In the genomic region with DNA sequence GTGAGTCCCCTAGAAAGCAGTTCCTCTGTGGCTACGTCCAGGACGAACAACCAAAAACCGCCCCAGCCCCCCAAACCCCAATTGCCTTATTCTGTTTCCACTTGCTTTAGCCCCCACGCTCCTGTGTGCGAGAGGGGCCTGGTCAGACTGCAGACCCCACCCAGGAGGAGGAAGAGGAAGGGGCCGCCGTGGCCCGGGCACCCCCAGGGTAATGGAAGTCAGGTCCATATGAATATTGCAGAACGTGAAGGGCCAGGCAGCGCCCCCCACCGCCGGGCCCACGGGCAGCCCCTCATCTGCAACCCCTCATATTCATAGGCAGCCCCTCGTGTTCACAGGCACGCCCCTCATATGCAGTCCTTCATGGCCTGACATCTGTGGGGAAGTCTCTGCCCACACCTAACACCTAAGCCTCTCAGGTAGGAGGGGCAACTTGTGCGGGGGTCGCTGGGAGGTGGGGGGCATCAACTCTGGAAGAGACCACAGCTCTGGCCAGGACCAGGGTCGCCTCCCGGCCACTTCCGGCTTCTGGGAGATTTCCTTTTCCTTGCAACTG, we compare ENCODE assay signal across 10 cellular contexts. TPM values are rescaled to one million over a fixed set of nuclear protein-coding genes. Genes with fewer than 3 reads are reported as not detected.
DNase-seq lines count a peak whose midpoint lies in the region; ATAC-seq and TF ChIP-seq lines count a peak whose summit lies in the region.
"Had no signal": no experiment of that assay in that cellular context is flagged by ENCODE, and none has a peak within 500 bp of the region (broad histone marks: within the 10 kb centered on the region; RNA-seq: fewer than 3 reads in every experiment).

No MANE protein-coding gene starts in this region.

- intact Hi-C loops in Calu3 (cut with micrococcal nuclease; ENCODE audit: unreplicated experiment) = no loop called here

- H3K4me3 ChIP-seq in Peyer's patch = peak overlapping the region in 3 of 4 donors; percentile 46 to 48 (median 48)
- peak overlapping the region in 2 of 4 experiments; percentile 26 to 52 for H3K4me3 ChIP-seq in fibroblast of lung (replicated peaks in 1 of 4; ENCODE audit: control extremely low read depth in 1 of 4, insufficient read depth in 1 of 4, low read depth in 3 of 4, low read length in 4 of 4)

- H3K9me3 Mint-ChIP-seq in Calu3 (ENCODE audit: low read depth, unreplicated experiment) (peaks cover 7% of the 10 kb centered on the region), progenitor cell of endocrine pancreas (ENCODE audit: low read depth) (no peaks in the 10 kb centered on the region)

- peaks cover 0 to 14% (median 0%) of the 10 kb centered on the region in 4 donors for H3K4me1 ChIP-seq in Peyer's patch
- H3K4me1 ChIP-seq in fibroblast of lung (ENCODE audit: control insufficient read depth, extremely low read depth, insufficient read depth, low read length) = no peaks in the 10 kb centered on the region

- ATAC-seq in HG02571 (IDR thresholded peaks at IDR 0.05; ENCODE audit: unreplicated experiment) = no peak

- H3K4me2 ChIP-seq in fibroblast of lung (ENCODE audit: extremely low read depth, insufficient read depth, low read length) = peak overlapping the region; percentile 8

- H2AFZ ChIP-seq in fibroblast of lung (ENCODE audit: low read length) = no peak overlapping the region

- H3K27me3 ChIP-seq in Peyer's patch = peaks cover 0 to 18% of the 10 kb centered on the region in 2 donors
- H3K27me3 ChIP-seq in fibroblast of lung (ENCODE audit: control insufficient read depth, insufficient read depth, low read length) = peaks cover 10% of the 10 kb centered on the region

- H3K79me2 ChIP-seq in fibroblast of lung (ENCODE audit: control insufficient read depth, insufficient read depth, low read length) = no peaks in the 10 kb centered on the region

- CTCF ChIA-PET in Calu3 (lab: Charles Lee) = no interaction called here

- H3K27ac ChIP-seq in Peyer's patch = no peak overlapping the region
- H3K27ac ChIP-seq in fibroblast of lung (ENCODE audit: insufficient read depth, low read length) = no peak overlapping the region

- no TSS peak for BruUV-seq in Calu3 (replicated peaks; lab: Mats Ljungman, UMichigan)

- peaks cover 7% of the 10 kb centered on the region for H3K36me3 Mint-ChIP-seq in Calu3 (ENCODE audit: insufficient read depth, unreplicated experiment)
- H3K36me3 Mint-ChIP-seq in progenitor cell of endocrine pancreas (ENCODE audit: insufficient read depth) = no peaks in the 10 kb centered on the region

- no peaks in the 10 kb centered on the region for H4K20me1 ChIP-seq in fibroblast of lung (ENCODE audit: control insufficient read depth, extremely low read depth, insufficient read depth, low read length)

- H3K9me3 ChIP-seq in Peyer's patch (no peaks in the 10 kb centered on the region), fibroblast of lung (ENCODE audit: control insufficient read depth, insufficient read depth, low read depth, low read length) (no peaks in the 10 kb centered on the region)

- no peaks in the 10 kb centered on the region for H3K36me3 ChIP-seq in Peyer's patch
- H3K36me3 ChIP-seq in fibroblast of lung (ENCODE audit: control insufficient read depth, insufficient read depth, low read length) = no peaks in the 10 kb centered on the region

- TF ChIP-seq POLR2A in Peyer's patch (IDR thresholded peaks at IDR 0.05) = no peak

- no peak overlapping the region for H3K27ac Mint-ChIP-seq in Calu3 (ENCODE audit: unreplicated experiment)
- H3K27ac Mint-ChIP-seq in progenitor cell of endocrine pancreas = no peak overlapping the region

- H3K4me1 Mint-ChIP-seq in Calu3 (ENCODE audit: low read depth, unreplicated experiment) (no peaks in the 10 kb centered on the region), progenitor cell of endocrine pancreas (ENCODE audit: low read depth) (no peaks in the 10 kb centered on the region)

- H3K27me3 Mint-ChIP-seq in Calu3 (ENCODE audit: unreplicated experiment) (peaks cover 42% of the 10 kb centered on the region), progenitor cell of endocrine pancreas (peaks cover 56% of the 10 kb centered on the region)

- no peak for TF ChIP-seq CTCF in Calu3 (IDR thresholded peaks at IDR 0.05; ENCODE audit: unreplicated experiment)
- TF ChIP-seq CTCF in Peyer's patch (IDR thresholded peaks at IDR 0.05) = no peak
- TF ChIP-seq CTCF in fibroblast of lung (conservative IDR thresholded peaks at IDR 0.05 in 1 of 2, IDR thresholded peaks at IDR 0.05 in 1 of 2; ENCODE audit: low read depth in 1 of 2, low read length in 2 of 2) = no peak
- no peak for TF ChIP-seq CTCF in progenitor cell of endocrine pancreas (IDR thresholded peaks at IDR 0.05; ENCODE audit: unreplicated experiment)

- peak overlapping the region; percentile 64 for H3K4me3 Mint-ChIP-seq in Calu3 (ENCODE audit: low read depth, unreplicated experiment)
- H3K4me3 Mint-ChIP-seq in progenitor cell of endocrine pancreas (ENCODE audit: low read depth) = peak overlapping the region; percentile 61

- DNase-seq in Calu3 (no peak), Peyer's patch (no peak), fibroblast of lung (ENCODE audit: low read depth in 2 of 2) (no peak), progenitor cell of endocrine pancreas (ENCODE audit: low spot score, unreplicated experiment) (no peak), Kasumi-1 (lab: John Stamatoyannopoulos, UW) (no peak), HK-2 (ENCODE audit: unreplicated experiment) (no peak)
- no peak for DNase-seq in stimulated activated CD4-positive, alpha-beta T cell treated with anti-CD3 and anti-CD28 coated beads, Interleukin-4, amount 100 ng/mL, for 1 hour
- DNase-seq: activated CD4-positive, CD25-positive, alpha-beta regulatory T cell treated with anti-CD3 and anti-CD28 coated beads, Interleukin-2, amount 50 U/mL, for 72 hours had no signal

- no peak overlapping the region for H3K9ac ChIP-seq in fibroblast of lung (ENCODE audit: insufficient read depth, low read length)

RNA-seq across cellular contexts. Expression of gene PLEKHG4B, which starts 37.7 kb away (rescaled TPM):
- total RNA-seq in Calu3 (2022) (1.5 and 1.7 TPM in 2 replicates), Peyer's patch (1 to 10 TPM in 1 of 4 donors, under 1 TPM in 2, not detected in 1; 0.18 to 2.5 (median 0.19) TPM), fibroblast of lung (under 0.01 TPM in 1 of 2 replicates, not detected in the other), progenitor cell of endocrine pancreas (56.8 and 59.5 TPM in 2 replicates)
- polyA plus RNA-seq in fibroblast of lung = 0.01 and 0.08 TPM in 2 replicates
- polyA plus RNA-seq in fibroblast of lung (2012) = 0.01 and 0.06 TPM in 2 replicates
- 0.08 TPM in 1 of 2 replicates, not detected in the other for polyA minus RNA-seq in fibroblast of lung (ENCODE audit: low replicate concordance)
- total RNA-seq: pulmonary artery endothelial cell had no signal

Comparison
In these comparisons a context has a peak if more than half of its experiments do, and no peak if none do; other contexts are left out.
1. RNA of gene PLEKHG4B, which starts 37.7 kb away (total RNA-seq): 56.8 to 59.5 TPM in progenitor cell of endocrine pancreas; 1.5 to 1.7 TPM in Calu3, 0.18 to 2.5 TPM in Peyer's patch and under 0.01 TPM in fibroblast of lung; every median in the first group is over 10 times any median in the second.